ENCODE assay signal across 8 cellular contexts in genomic region chr7:87038993-87039716, GRCh38.
A peak's percentile ranks its signal among the peaks of the same experiment; 100 is the strongest.
DNase-seq lines count a peak whose midpoint lies in the region; ATAC-seq and TF ChIP-seq lines count a peak whose summit lies in the region.
"Had no signal": no experiment of that assay in that cellular context is flagged by ENCODE, and none has a peak within 500 bp of the region (broad histone marks: within the 10 kb centered on the region; RNA-seq: fewer than 3 reads in every experiment).

No MANE protein-coding gene starts in this region.

- DNase-seq in NCI-H82 treated with DMSO at 0.1 percent for 48 hours (lab: John Stamatoyannopoulos, UW; ENCODE audit: unreplicated experiment) (peak; percentile 37), epithelial cell of prostate (ENCODE audit: low read depth, low spot score) (no peak)
- DNase-seq: NCI-H1048 had no signal

- H3K4me1 ChIP-seq in parathyroid adenoma = no peaks in the 10 kb centered on the region

- H3K36me3 ChIP-seq in parathyroid adenoma (ENCODE audit: control insufficient read depth, insufficient read depth, low read length) = no peaks in the 10 kb centered on the region

- peak overlapping the region; percentile 53 for H3K4me2 ChIP-seq in parathyroid adenoma (ENCODE audit: low read length)

- no peaks in the 10 kb centered on the region for H3K27me3 ChIP-seq in parathyroid adenoma (ENCODE audit: control insufficient read depth, insufficient read depth, low read length)

- H2AFZ ChIP-seq in parathyroid adenoma = no peak overlapping the region

- H3K9me3 ChIP-seq in parathyroid adenoma (ENCODE audit: control insufficient read depth, low read length) = no peaks in the 10 kb centered on the region

- no peak for TF ChIP-seq CTCF in parathyroid adenoma (IDR thresholded peaks at IDR 0.05)

- peak overlapping the region; percentile 33 for H3K27ac ChIP-seq in epithelial cell of prostate
- H3K27ac ChIP-seq in parathyroid adenoma = no peak overlapping the region

- ATAC-seq in GM18868 (IDR thresholded peaks at IDR 0.05; ENCODE audit: unreplicated experiment) (peak; percentile 48), GM19467 (IDR thresholded peaks at IDR 0.05; ENCODE audit: unreplicated experiment) (no peak), HG03521 (IDR thresholded peaks at IDR 0.05; ENCODE audit: unreplicated experiment) (no peak), HG03196 (IDR thresholded peaks at IDR 0.05; ENCODE audit: unreplicated experiment) (no peak)

- peak overlapping the region; percentile 57 for H3K4me3 ChIP-seq in parathyroid adenoma (ENCODE audit: low read depth, low read length)

- H3K79me2 ChIP-seq in parathyroid adenoma = peaks cover 6% of the 10 kb centered on the region

- no peak overlapping the region for H3K9ac ChIP-seq in parathyroid adenoma
